In the genomic region with DNA sequence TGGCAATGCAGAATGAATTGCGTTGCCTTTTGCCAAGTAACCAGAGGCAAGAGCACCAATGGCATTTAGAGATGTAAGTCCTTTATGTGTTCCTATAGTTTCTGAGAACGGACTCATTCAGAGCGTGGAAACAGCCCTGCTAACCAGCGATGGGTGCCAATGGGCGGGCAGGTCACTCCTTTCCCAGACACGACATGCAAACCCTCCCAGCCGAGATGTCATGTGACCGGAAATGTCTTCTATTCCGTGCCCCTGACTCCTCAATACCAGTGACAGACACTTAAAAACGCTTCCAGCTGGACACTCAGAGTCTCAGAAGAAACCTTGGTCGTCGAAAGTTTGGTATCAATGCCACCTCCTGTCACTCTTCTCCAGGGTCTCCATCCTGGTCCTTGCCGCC, we compare ENCODE assay signal across 25 cellular contexts.
"Had no signal": no experiment of that assay in that cellular context is flagged by ENCODE, and none has a peak within 500 bp of the region (broad histone marks: within the 10 kb centered on the region; RNA-seq: fewer than 3 reads in every experiment).

No MANE protein-coding gene starts in this region.

- H3K4me3 Mint-ChIP-seq: activated CD4-positive, alpha-beta memory T cell treated with anti-CD3 and anti-CD28 coated beads for 36 hours; activated CD4-positive, alpha-beta T cell treated with anti-CD3 and anti-CD28 coated beads, Interleukin-2, amount 10 ng/mL, durations not matched to agents 7 days and 5 days; activated naive CD4-positive, alpha-beta T cell treated with anti-CD3 and anti-CD28 coated beads for 36 hours; activated naive CD8-positive, alpha-beta T cell; activated T-helper 17 cell treated with anti-CD3 and anti-CD28 coated beads, Interleukin-2, amount 50 U/mL, for 72 hours; central memory CD8-positive, alpha-beta T cell; T-helper 17 cell had no signal

- H3K36me3 Mint-ChIP-seq: activated CD4-positive, alpha-beta memory T cell treated with anti-CD3 and anti-CD28 coated beads for 36 hours had no signal

- DNase-seq: activated CD4-positive, alpha-beta memory T cell treated with anti-CD3 and anti-CD28 coated beads for 36 hours; activated CD4-positive, alpha-beta T cell treated with anti-CD3 and anti-CD28 coated beads, Interleukin-2, amount 10 ng/mL, durations not matched to agents 7 days and 5 days; activated CD4-positive, CD25-positive, alpha-beta regulatory T cell; activated CD8-positive, alpha-beta memory T cell treated with anti-CD3 and anti-CD28 coated beads for 24 hours; activated gamma-delta T cell; activated naive CD4-positive, alpha-beta T cell treated with anti-CD3 and anti-CD28 coated beads for 36 hours; activated T-cell treated with anti-CD3 and anti-CD28 coated beads for 4 hours; activated T-cell treated with anti-CD3 and anti-CD28 coated beads, Interleukin-2, amount 50 U/mL, for 48 hours; amygdala; KBM-7; NCI-H1092; NCI-H1417; NCI-H2081; NCI-H510A treated with DMSO at 0.1 percent for 48 hours; NCI-H69; NK-92 treated with Interleukin-12 subunit alpha and Interleukin-12 subunit beta, amount 100 ng/mL, for 24 hours; OCI-M1; SHP77 treated with DMSO at 0.1 percent for 48 hours; T-helper 17 cell; T1000 had no signal

- H3K9me3 Mint-ChIP-seq: activated CD4-positive, alpha-beta memory T cell treated with anti-CD3 and anti-CD28 coated beads for 36 hours; activated CD4-positive, alpha-beta T cell treated with anti-CD3 and anti-CD28 coated beads, Interleukin-2, amount 10 ng/mL, durations not matched to agents 7 days and 5 days; activated naive CD4-positive, alpha-beta T cell treated with anti-CD3 and anti-CD28 coated beads for 36 hours; activated T-helper 17 cell treated with anti-CD3 and anti-CD28 coated beads, Interleukin-2, amount 50 U/mL, for 72 hours; brain; central memory CD8-positive, alpha-beta T cell had no signal

- H3K27me3 Mint-ChIP-seq: activated CD4-positive, alpha-beta memory T cell treated with anti-CD3 and anti-CD28 coated beads for 36 hours; activated CD4-positive, alpha-beta T cell treated with anti-CD3 and anti-CD28 coated beads, Interleukin-2, amount 10 ng/mL, durations not matched to agents 7 days and 5 days; activated naive CD8-positive, alpha-beta T cell; activated T-helper 17 cell treated with anti-CD3 and anti-CD28 coated beads, Interleukin-2, amount 50 U/mL, for 72 hours; central memory CD8-positive, alpha-beta T cell; T-helper 17 cell had no signal

- ATAC-seq: activated T-helper 17 cell treated with anti-CD3 and anti-CD28 coated beads, Interleukin-2, amount 50 U/mL, for 72 hours; Panc1; T-helper 17 cell had no signal

- H3K27ac Mint-ChIP-seq: activated CD4-positive, alpha-beta memory T cell treated with anti-CD3 and anti-CD28 coated beads for 36 hours; activated CD4-positive, alpha-beta T cell treated with anti-CD3 and anti-CD28 coated beads, Interleukin-2, amount 10 ng/mL, durations not matched to agents 7 days and 5 days; activated naive CD4-positive, alpha-beta T cell treated with anti-CD3 and anti-CD28 coated beads for 36 hours; activated naive CD8-positive, alpha-beta T cell; activated T-helper 17 cell treated with anti-CD3 and anti-CD28 coated beads, Interleukin-2, amount 50 U/mL, for 72 hours had no signal
